14 cellular contexts compared by ENCODE assay signal in genomic region chr11:7759010-7759409, GRCh38. TPM values are rescaled to one million over a fixed set of nuclear protein-coding genes. Genes with fewer than 3 reads are reported as not detected.
DNase-seq lines count a peak whose midpoint lies in the region; ATAC-seq and TF ChIP-seq lines count a peak whose summit lies in the region.
"Had no signal": no experiment of that assay in that cellular context is flagged by ENCODE, and none has a peak within 500 bp of the region (broad histone marks: within the 10 kb centered on the region; RNA-seq: fewer than 3 reads in every experiment).

No MANE protein-coding gene starts in this region.

- CTCF ChIA-PET in CD8-positive, alpha-beta T cell (lab: Charles Lee) = no interaction called here

- no peaks in the 10 kb centered on the region for H3K36me3 Mint-ChIP-seq in CD8-positive, alpha-beta T cell

- peak; percentile 2 for DNase-seq in SIG-M5 (lab: John Stamatoyannopoulos, UW)
- no peak for DNase-seq in SIG-M5 treated with dmso at 0.1 percent for 504 hours (lab: John Stamatoyannopoulos, UW; ENCODE audit: unreplicated experiment)
- peak; percentile 36 for DNase-seq in OCI-M1 (lab: John Stamatoyannopoulos, UW)
- no peak for DNase-seq in activated T-cell treated with anti-CD3 and anti-CD28 coated beads, Interleukin-2, amount 50 U/mL, for 48 hours
- DNase-seq in CD8-positive, alpha-beta T cell = no peak
- DNase-seq: NCI-H2029 treated with DMSO at 0.1 percent for 48 hours, SK-N-SH had no signal

- H3K4me1 Mint-ChIP-seq in CD8-positive, alpha-beta T cell (ENCODE audit: low read depth) = no peaks in the 10 kb centered on the region

- no peak overlapping the region for H3K4me3 ChIP-seq in CD8-positive, alpha-beta T cell (ENCODE audit: low read depth, low read length)
- H3K4me3 ChIP-seq: K562, tibial nerve had no signal

- TF ChIP-seq CTCF in CD8-positive, alpha-beta T cell (IDR thresholded peaks at IDR 0.05) = no peak

- intact Hi-C loops in CD8-positive, alpha-beta T cell (cut with DNase I, micrococcal nuclease) = no loop called here

- H3K4me1 ChIP-seq in CD8-positive, alpha-beta T cell (ENCODE audit: insufficient read depth, low read length) = no peaks in the 10 kb centered on the region
- H3K4me1 ChIP-seq: tibial nerve had no signal

- no peak overlapping the region for H3K27ac ChIP-seq in CD8-positive, alpha-beta T cell (ENCODE audit: low read depth, low read length)
- H3K27ac ChIP-seq: tibial nerve had no signal

- no peaks in the 10 kb centered on the region for H3K27me3 ChIP-seq in CD8-positive, alpha-beta T cell (ENCODE audit: insufficient read depth, low read length)
- H3K27me3 ChIP-seq: tibial nerve had no signal

- no peak overlapping the region for H3K27ac Mint-ChIP-seq in CD8-positive, alpha-beta T cell

- H3K9me3 ChIP-seq in CD8-positive, alpha-beta T cell (ENCODE audit: low read length) = no peaks in the 10 kb centered on the region
- H3K9me3 ChIP-seq: SK-N-SH, tibial nerve had no signal

- peaks cover 5% of the 10 kb centered on the region for H3K27me3 Mint-ChIP-seq in CD8-positive, alpha-beta T cell (ENCODE audit: low read depth)

- H3K36me3 ChIP-seq in CD8-positive, alpha-beta T cell (ENCODE audit: insufficient read depth, low read length) = no peaks in the 10 kb centered on the region
- H3K36me3 ChIP-seq: tibial nerve had no signal

- peak; percentile 51 for ATAC-seq in GM19455 (IDR thresholded peaks at IDR 0.05; ENCODE audit: unreplicated experiment)
- peak; percentile 88 for ATAC-seq in HG02973 (IDR thresholded peaks at IDR 0.05; ENCODE audit: unreplicated experiment)
- ATAC-seq in CD8-positive, alpha-beta T cell = no peak
- no peak for ATAC-seq in GM21825 (IDR thresholded peaks at IDR 0.05; ENCODE audit: unreplicated experiment)
- ATAC-seq: K562 had no signal

- POLR2A ChIA-PET in CD8-positive, alpha-beta T cell (lab: Charles Lee) = no interaction called here

- H3K4me3 Mint-ChIP-seq in CD8-positive, alpha-beta T cell = no peak overlapping the region

- H3K9me3 Mint-ChIP-seq in CD8-positive, alpha-beta T cell = no peaks in the 10 kb centered on the region

RNA-seq across cellular contexts. Expression of gene OR5P2, which starts 37.7 kb away (rescaled TPM):
- total RNA-seq in CD8-positive, alpha-beta T cell = not detected
- total RNA-seq: A172, K562, osteocyte, tibial nerve had no signal

RNA-seq across cellular contexts. Expression of gene OVCH2, which starts 52.7 kb away (rescaled TPM):
- total RNA-seq in CD8-positive, alpha-beta T cell = not detected
- total RNA-seq: A172, K562, osteocyte, tibial nerve had no signal

Comparison
In these comparisons a context has a peak if more than half of its experiments do, and no peak if none do; other contexts are left out.
1. DNase-seq: peak in SIG-M5 (single experiment) and OCI-M1 (single experiment); none in SIG-M5 treated with dmso at 0.1 percent for 504 hours (single experiment), activated T-cell treated with anti-CD3 and anti-CD28 coated beads, Interleukin-2, amount 50 U/mL, for 48 hours (0 of 2) and CD8-positive, alpha-beta T cell (0 of 7).
2. ATAC-seq: peak in GM19455 (single experiment) and HG02973 (single experiment); none in CD8-positive, alpha-beta T cell (single experiment) and GM21825 (single experiment).